In genomic region chr1:39508857-39509305, GRCh38 we compare ENCODE assay signal across 10 cellular contexts. TPM values are rescaled to one million over a fixed set of nuclear protein-coding genes. Genes with fewer than 3 reads are reported as not detected.
A peak's percentile ranks its signal among the peaks of the same experiment; 100 is the strongest.
DNase-seq lines count a peak whose midpoint lies in the region; ATAC-seq and TF ChIP-seq lines count a peak whose summit lies in the region.
"Had no signal": no experiment of that assay in that cellular context is flagged by ENCODE, and none has a peak within 500 bp of the region (broad histone marks: within the 10 kb centered on the region; RNA-seq: fewer than 3 reads in every experiment).

No MANE protein-coding gene starts in this region.

- no peak overlapping the region for H2BK20ac ChIP-seq in H9 (ENCODE audit: low read depth, low read length, poor library complexity, severe bottlenecking)

- H3K9me3 ChIP-seq in SK-N-SH (no peaks in the 10 kb centered on the region), mammary epithelial cell (replicated peaks; ENCODE audit: insufficient read depth, low read length) (no peaks in the 10 kb centered on the region), H9 (ENCODE audit: control insufficient read depth, low read depth, low read length) (no peaks in the 10 kb centered on the region)
- H3K9me3 ChIP-seq: heart left ventricle had no signal

- H4K20me1 ChIP-seq in SK-N-SH (ENCODE audit: insufficient read depth), result no peaks in the 10 kb centered on the region
- no peaks in the 10 kb centered on the region for H4K20me1 ChIP-seq in mammary epithelial cell (ENCODE audit: insufficient read depth, low read length)
- no peaks in the 10 kb centered on the region for H4K20me1 ChIP-seq in H9 (ENCODE audit: control insufficient read depth, insufficient read depth, insufficient read length)

- H3K56ac ChIP-seq in H9 (ENCODE audit: insufficient read length, low read depth, low read length), result no peak overlapping the region

- H3K9me3 Mint-ChIP-seq in stimulated activated naive B cell treated with anti-CD40 and anti-IgM and Interleukin-4, amounts not matched to agents 10 μg/mL and 1 μg/mL and 100 μg/mL, for 72 hours, result no peaks in the 10 kb centered on the region
- no peaks in the 10 kb centered on the region for H3K9me3 Mint-ChIP-seq in H9

- H4K8ac ChIP-seq in H9 (replicated peaks; ENCODE audit: insufficient read length, low read depth, low read length), result no peak overlapping the region

- DNase-seq in SK-N-SH, result peak; percentile 54
- DNase-seq in mammary epithelial cell, result peak; percentile 45
- no peak for DNase-seq in stimulated activated naive B cell treated with anti-CD40 and anti-IgM and Interleukin-4, amounts not matched to agents 10 μg/mL and 1 μg/mL and 100 μg/mL, for 72 hours
- DNase-seq in H9, result no peak
- no peak for DNase-seq in foreskin melanocyte
- no peak for DNase-seq in stimulated activated naive CD4-positive, alpha-beta T cell (lab: John Stamatoyannopoulos, UW)
- DNase-seq: NCI-H2171 had no signal

- intact Hi-C loops in mammary epithelial cell (cut with micrococcal nuclease), result loop anchor here (2.0 kb wide), 1 partner anchor 410 kb away; no protein-coding TSS in a partner anchor

- H3K4me3 ChIP-seq in SK-N-SH (ENCODE audit: low read depth in 2 of 2, low read length in 1 of 2), result no peak overlapping the region
- H3K4me3 ChIP-seq in mammary epithelial cell (replicated peaks in 1 of 3; ENCODE audit: insufficient read depth in 1 of 3, low read depth in 2 of 3, low read length in 3 of 3), result no peak overlapping the region
- H3K4me3 ChIP-seq: heart left ventricle had no signal

- H2BK12ac ChIP-seq in H9 (ENCODE audit: insufficient read length, low read depth, low read length), result no peak overlapping the region

- no peaks in the 10 kb centered on the region for H3K9me2 ChIP-seq in SK-N-SH

- CTCF ChIA-PET in SK-N-SH (lab: Yijun Ruan, JAX), result interaction anchor here (0.9 to 2.0 kb wide), 2 partner anchors 29 to 31 kb away, joined by 3 to 8 read pairs; no protein-coding TSS in a partner anchor
- CTCF ChIA-PET in mammary epithelial cell (lab: Charles Lee; ENCODE audit: low non-redundant PET), result no interaction called here

- POLR2A ChIA-PET in SK-N-SH (lab: Yijun Ruan, JAX), result no interaction called here

- H2AFZ ChIP-seq in SK-N-SH (ENCODE audit: low read depth) (no peak overlapping the region), mammary epithelial cell (ENCODE audit: low read depth, low read length) (peak overlapping the region; percentile 74), H9 (ENCODE audit: low read length) (no peak overlapping the region)

- H3K27ac ChIP-seq in SK-N-SH (ENCODE audit: low read depth in 2 of 2, low read length in 1 of 2) (no peak overlapping the region), mammary epithelial cell (ENCODE audit: insufficient read depth, low read depth, low read length) (no peak overlapping the region), H9 (ENCODE audit: insufficient read length, low read depth, low read length) (no peak overlapping the region)

- H3K27ac Mint-ChIP-seq in stimulated activated naive B cell treated with anti-CD40 and anti-IgM and Interleukin-4, amounts not matched to agents 10 μg/mL and 1 μg/mL and 100 μg/mL, for 72 hours, result peak overlapping the region; percentile 95
- H3K27ac Mint-ChIP-seq in H9, result no peak overlapping the region

- no peak overlapping the region for H3K9ac ChIP-seq in SK-N-SH
- no peak overlapping the region for H3K9ac ChIP-seq in mammary epithelial cell (ENCODE audit: insufficient read depth, low read length)
- no peak overlapping the region for H3K9ac ChIP-seq in H9 (ENCODE audit: extremely low read depth, insufficient read length, low read length)

- no peaks in the 10 kb centered on the region for H3F3A ChIP-seq in SK-N-SH (replicated peaks; ENCODE audit: insufficient read depth)

- H3K36me3 ChIP-seq in SK-N-SH (replicated peaks in 1 of 2; ENCODE audit: control insufficient read depth in 1 of 2, insufficient read depth in 2 of 2, low read length in 1 of 2), result no peaks in the 10 kb centered on the region
- no peaks in the 10 kb centered on the region for H3K36me3 ChIP-seq in mammary epithelial cell (ENCODE audit: insufficient read depth, low read length)
- H3K36me3 ChIP-seq: heart left ventricle had no signal

- no peak overlapping the region for H4K91ac ChIP-seq in H9 (ENCODE audit: insufficient read length, low read depth, low read length)

- no peak overlapping the region for H2BK120ac ChIP-seq in H9 (ENCODE audit: low read depth, low read length, poor library complexity, severe bottlenecking)

- 84% methylated on average over 10 of the region's 11 CpGs for WGBS in SK-N-SH (ENCODE audit: low lambda C conversion rate)
- WGBS in mammary epithelial cell (ENCODE audit: low coverage, missing lambda C conversion rate), result 97% methylated on average over 11 of the region's 11 CpGs
- no CpG with 5 or more reads among the region's 11 CpGs for WGBS in H9 (ENCODE audit: extremely low coverage, insufficient read length, low lambda C conversion rate)

- no peak overlapping the region for H2BK5ac ChIP-seq in H9 (ENCODE audit: insufficient read length, low read length)

- H3K23me2 ChIP-seq in H9 (ENCODE audit: insufficient read length, low read depth, low read length, poor library complexity, severe bottlenecking), result no peaks in the 10 kb centered on the region

- TF ChIP-seq CTCF in SK-N-SH (IDR thresholded peaks at IDR 0.05), result no peak
- TF ChIP-seq CTCF in mammary epithelial cell (conservative IDR thresholded peaks at IDR 0.05 in 1 of 2, IDR thresholded peaks at IDR 0.05 in 1 of 2; ENCODE audit: extremely low read depth in 1 of 2, insufficient read depth in 1 of 2, low read depth in 1 of 2, low read length in 2 of 2), result no peak
- TF ChIP-seq CTCF in H9 (conservative IDR thresholded peaks at IDR 0.05), result no peak

- no peak overlapping the region for H3T11ph ChIP-seq in H9 (ENCODE audit: low read length)

- H3K14ac ChIP-seq in H9 (ENCODE audit: insufficient read depth, low read length), result no peak overlapping the region

- H3K4me3 Mint-ChIP-seq in stimulated activated naive B cell treated with anti-CD40 and anti-IgM and Interleukin-4, amounts not matched to agents 10 μg/mL and 1 μg/mL and 100 μg/mL, for 72 hours, result peak overlapping the region; percentile 23 to 44
- H3K4me3 Mint-ChIP-seq in H9, result no peak overlapping the region

- peaks cover 9 to 21% of the 10 kb centered on the region in 2 donors for H3K4me1 Mint-ChIP-seq in stimulated activated naive B cell treated with anti-CD40 and anti-IgM and Interleukin-4, amounts not matched to agents 10 μg/mL and 1 μg/mL and 100 μg/mL, for 72 hours
- peaks cover 10 to 11% of the 10 kb centered on the region in 2 experiments for H3K4me1 Mint-ChIP-seq in H9

- no peak overlapping the region for H3K4me2 ChIP-seq in SK-N-SH
- H3K4me2 ChIP-seq in mammary epithelial cell (ENCODE audit: insufficient read depth, low read depth, low read length), result peak overlapping the region; percentile 42
- no peak overlapping the region for H3K4me2 ChIP-seq in H9 (ENCODE audit: insufficient read depth, insufficient read length, low read length)

- no peak for TF ChIP-seq EP300 in SK-N-SH (IDR thresholded peaks at IDR 0.05; ENCODE audit: borderline replicate concordance in 1 of 2, low read depth in 1 of 2, low read length in 1 of 2)

- in situ Hi-C loops in mammary epithelial cell (cut with MboI; ENCODE audit: low sequenced_read_pairs in 2 of 2), result no loop called here

- H3K18ac ChIP-seq in H9 (ENCODE audit: insufficient read length, low read depth, low read length), result no peak overlapping the region

- H3K27me3 ChIP-seq in SK-N-SH (ENCODE audit: insufficient read depth) (no peaks in the 10 kb centered on the region; the same call in 1 of the 2 replicates), mammary epithelial cell (ENCODE audit: insufficient read depth, low read length) (no peaks in the 10 kb centered on the region), H9 (ENCODE audit: insufficient read depth, low read length) (no peaks in the 10 kb centered on the region; the same call in 1 of the 2 replicates)

- H3K79me2 ChIP-seq in SK-N-SH (ENCODE audit: insufficient read depth), result no peaks in the 10 kb centered on the region
- H3K79me2 ChIP-seq in mammary epithelial cell (ENCODE audit: insufficient read depth, low read length), result no peaks in the 10 kb centered on the region
- H3K79me2 ChIP-seq in H9 (ENCODE audit: insufficient read depth, low read length), result no peaks in the 10 kb centered on the region

- no peak overlapping the region for H2AK5ac ChIP-seq in H9 (ENCODE audit: insufficient read length, low read length)

- no peak for TF ChIP-seq RAD21 in SK-N-SH (IDR thresholded peaks at IDR 0.05; ENCODE audit: low read length)

- no peak overlapping the region for H4K5ac ChIP-seq in H9 (ENCODE audit: insufficient read length, low read depth, low read length)

- no peak overlapping the region for H3K23ac ChIP-seq in H9 (ENCODE audit: insufficient read length, low read depth, low read length)

- ATAC-seq in SK-N-SH treated with all-trans-retinoic acid at 6 μM for 48 hours (no peak; the same call in 2 of the 3 replicates), HG03280 (IDR thresholded peaks at IDR 0.05; ENCODE audit: unreplicated experiment) (peak; percentile 20)
- ATAC-seq in stimulated activated naive B cell treated with anti-CD40 and anti-IgM and Interleukin-4, amounts not matched to agents 10 μg/mL and 1 μg/mL and 100 μg/mL, for 72 hours (replicated peaks), result peak; percentile 39 to 45

- H3K4ac ChIP-seq in H9 (ENCODE audit: low read depth, low read length), result no peak overlapping the region

- no TSS peak for BruUV-seq in mammary epithelial cell (replicated peaks; lab: Mats Ljungman, UMichigan)

- no peaks in the 10 kb centered on the region for H3K79me1 ChIP-seq in H9 (ENCODE audit: insufficient read depth, low read depth, low read length, poor library complexity, severe bottlenecking)

- H2BK15ac ChIP-seq in H9 (ENCODE audit: low read depth, low read length), result no peak overlapping the region

- H3K27me3 Mint-ChIP-seq in stimulated activated naive B cell treated with anti-CD40 and anti-IgM and Interleukin-4, amounts not matched to agents 10 μg/mL and 1 μg/mL and 100 μg/mL, for 72 hours, result peaks cover 0 to 10% of the 10 kb centered on the region in 2 donors
- peaks cover 20% of the 10 kb centered on the region for H3K27me3 Mint-ChIP-seq in H9 (ENCODE audit: low read depth)

- H3K36me3 Mint-ChIP-seq in stimulated activated naive B cell treated with anti-CD40 and anti-IgM and Interleukin-4, amounts not matched to agents 10 μg/mL and 1 μg/mL and 100 μg/mL, for 72 hours, result no peaks in the 10 kb centered on the region
- no peaks in the 10 kb centered on the region for H3K36me3 Mint-ChIP-seq in H9 (ENCODE audit: insufficient read depth in 1 of 3, low read depth in 3 of 3)

- H3K4me1 ChIP-seq in SK-N-SH (ENCODE audit: control insufficient read depth in 1 of 2, insufficient read depth in 2 of 2, low read depth in 1 of 2, low read length in 1 of 2) (no peaks in the 10 kb centered on the region), mammary epithelial cell (ENCODE audit: insufficient read depth, low read length) (peaks cover 9% of the 10 kb centered on the region), H9 (ENCODE audit: insufficient read depth, low read length) (no peaks in the 10 kb centered on the region)

- dilution Hi-C loops in mammary epithelial cell (cut with HindIII; ENCODE audit: low sequenced_read_pairs), result no loop called here

RNA-seq across cellular contexts. Expression of gene BMP8A, which starts 17.4 kb away (rescaled TPM):
- 0.05 and 0.16 TPM in 2 replicates for polyA plus RNA-seq in SK-N-SH (2012; rRNA removed)
- 0.03 TPM in 1 of 2 replicates, not detected in the other for polyA plus RNA-seq in SK-N-SH (2012; cell fraction: cytosol; rRNA removed)
- not detected in 2 replicates for polyA plus RNA-seq in SK-N-SH (2012; cell fraction: nucleus; rRNA removed)
- total RNA-seq in mammary epithelial cell, result under 1 TPM in 1 of 2 donors, not detected in 1; 0.50 TPM
- polyA plus RNA-seq in mammary epithelial cell, result not detected
- not detected for polyA minus RNA-seq in mammary epithelial cell
- 0.52 and 0.94 TPM in 2 replicates for total RNA-seq in H9 (2021)

Comparison
In these comparisons a context has a peak if more than half of its experiments do, and no peak if none do; other contexts are left out.
1. DNase-seq: peak in SK-N-SH (single experiment) and mammary epithelial cell (single experiment); none in stimulated activated naive B cell treated with anti-CD40 and anti-IgM and Interleukin-4, amounts not matched to agents 10 μg/mL and 1 μg/mL and 100 μg/mL, for 72 hours (single experiment), H9 (single experiment), foreskin melanocyte (single experiment) and stimulated activated naive CD4-positive, alpha-beta T cell (0 of 6).
2. H3K4me3 Mint-ChIP-seq: peak in stimulated activated naive B cell treated with anti-CD40 and anti-IgM and Interleukin-4, amounts not matched to agents 10 μg/mL and 1 μg/mL and 100 μg/mL, for 72 hours (2 of 2); none in H9 (0 of 2).